20 cellular contexts compared by ENCODE assay signal in genomic region chr13:35891973-35892441, GRCh38.
DNase-seq lines count a peak whose midpoint lies in the region; ATAC-seq and TF ChIP-seq lines count a peak whose summit lies in the region.
"Had no signal": no experiment of that assay in that cellular context is flagged by ENCODE, and none has a peak within 500 bp of the region (broad histone marks: within the 10 kb centered on the region; RNA-seq: fewer than 3 reads in every experiment).

No MANE protein-coding gene starts in this region.

- H3K27ac ChIP-seq in PC-9 (peak overlapping the region; percentile 56), caudate nucleus (ENCODE audit: low read depth, low read length) (peak overlapping the region; percentile 64)
- H3K27ac ChIP-seq: SJCRH30, skin epidermis had no signal

- H3K4me1 ChIP-seq in PC-9 (replicated peaks; ENCODE audit: insufficient read depth), result peaks cover 28% of the 10 kb centered on the region
- H3K4me1 ChIP-seq: SJCRH30 had no signal

- no peaks in the 10 kb centered on the region for H3K27me3 Mint-ChIP-seq in T-helper 2 cell treated with Interferon-gamma antibody and Interleukin-4, amounts not matched to agents 5 μg/mL and 100 μg/mL, for 36 hours (ENCODE audit: low read depth)
- H3K27me3 Mint-ChIP-seq: activated CD4-positive, alpha-beta T cell treated with anti-CD3 and anti-CD28 coated beads, Interleukin-2, amount 10 ng/mL, durations not matched to agents 24 days and 14 days; activated naive CD8-positive, alpha-beta T cell had no signal

- H3K27ac Mint-ChIP-seq in T-helper 2 cell treated with Interferon-gamma antibody and Interleukin-4, amounts not matched to agents 5 μg/mL and 100 μg/mL, for 36 hours, result no peak overlapping the region
- H3K27ac Mint-ChIP-seq: activated CD4-positive, alpha-beta T cell treated with anti-CD3 and anti-CD28 coated beads, Interleukin-2, amount 10 ng/mL, durations not matched to agents 24 days and 14 days; activated naive CD8-positive, alpha-beta T cell; stimulated activated effector memory CD8-positive, alpha-beta T cell treated with anti-CD3 and anti-CD28 coated beads, Interleukin-12 subunit alpha, Interleukin-12 subunit beta, amount 100 ng/mL, for 72 hours; type B pancreatic cell had no signal

- H3K27me3 ChIP-seq in PC-9 (ENCODE audit: insufficient read depth, low read depth), result no peaks in the 10 kb centered on the region
- H3K27me3 ChIP-seq: SJCRH30 had no signal

- no peaks in the 10 kb centered on the region for H3K9me2 ChIP-seq in PC-9 (ENCODE audit: insufficient read depth)

- H3K9me3 Mint-ChIP-seq in T-helper 2 cell treated with Interferon-gamma antibody and Interleukin-4, amounts not matched to agents 5 μg/mL and 100 μg/mL, for 36 hours, result peaks cover 3% of the 10 kb centered on the region
- H3K9me3 Mint-ChIP-seq: activated CD4-positive, alpha-beta T cell treated with anti-CD3 and anti-CD28 coated beads, Interleukin-2, amount 10 ng/mL, durations not matched to agents 24 days and 14 days; type B pancreatic cell had no signal

- no peak overlapping the region for H2AFZ ChIP-seq in PC-9

- peak overlapping the region; percentile 56 for H3K4me2 ChIP-seq in PC-9

- DNase-seq in ACHN (peak; percentile 2), PC-9 (peak; percentile 2 to 87), caudate nucleus (lab: John Stamatoyannopoulos, UW) (peak in 3 of 61 donors; percentile 42 to 76 (median 67)), kidney tubule cell (ENCODE audit: low spot score) (peak; percentile 89), NCI-H2227 (lab: John Stamatoyannopoulos, UW; ENCODE audit: unreplicated experiment) (no peak), NCI-H510A (lab: John Stamatoyannopoulos, UW) (no peak)
- DNase-seq in T-helper 2 cell treated with Interferon-gamma antibody and Interleukin-4, amounts not matched to agents 5 μg/mL and 100 μg/mL, for 36 hours (ENCODE audit: low spot score), result no peak
- DNase-seq: activated T-cell treated with anti-CD3 and anti-CD28 coated beads for 4 hours, cerebellar nuclear complex, GDM1, kidney, NCI-H1048, occipital lobe had no signal

- H3K36me3 ChIP-seq in PC-9 (ENCODE audit: low read depth), result no peaks in the 10 kb centered on the region
- H3K36me3 ChIP-seq: SJCRH30 had no signal

- BruUV-seq in PC-9 (replicated peaks; lab: Mats Ljungman, UMichigan), result no TSS peak

- intact Hi-C loops in PC-9 (cut with micrococcal nuclease; ENCODE audit: unreplicated experiment), result no loop called here

- H3K4me1 Mint-ChIP-seq in T-helper 2 cell treated with Interferon-gamma antibody and Interleukin-4, amounts not matched to agents 5 μg/mL and 100 μg/mL, for 36 hours (ENCODE audit: low read depth), result no peaks in the 10 kb centered on the region
- H3K4me1 Mint-ChIP-seq: activated CD4-positive, alpha-beta T cell treated with anti-CD3 and anti-CD28 coated beads, Interleukin-2, amount 10 ng/mL, durations not matched to agents 24 days and 14 days; stimulated activated effector memory CD8-positive, alpha-beta T cell treated with anti-CD3 and anti-CD28 coated beads, Interleukin-12 subunit alpha, Interleukin-12 subunit beta, amount 100 ng/mL, for 72 hours had no signal

- H4K20me1 ChIP-seq in PC-9 (ENCODE audit: insufficient read depth), result no peaks in the 10 kb centered on the region

- in situ Hi-C loops in ACHN (cut with HindIII; ENCODE audit: low pct_ligation_motif_present, low pct_unique_long_range_greater_than_20kb, low sequenced_read_pairs), result no loop called here

- peaks cover 19% of the 10 kb centered on the region for H3F3A ChIP-seq in PC-9 (ENCODE audit: insufficient read depth, low read depth)

- no peak for ATAC-seq in GM19463 (IDR thresholded peaks at IDR 0.05; ENCODE audit: unreplicated experiment)
- ATAC-seq: stimulated activated effector memory CD8-positive, alpha-beta T cell treated with anti-CD3 and anti-CD28 coated beads, Interleukin-12 subunit alpha, Interleukin-12 subunit beta, amount 100 ng/mL, for 72 hours had no signal

- no peak overlapping the region for H3K4me3 Mint-ChIP-seq in T-helper 2 cell treated with Interferon-gamma antibody and Interleukin-4, amounts not matched to agents 5 μg/mL and 100 μg/mL, for 36 hours
- H3K4me3 Mint-ChIP-seq: activated CD4-positive, alpha-beta T cell treated with anti-CD3 and anti-CD28 coated beads, Interleukin-2, amount 10 ng/mL, durations not matched to agents 24 days and 14 days; activated naive CD8-positive, alpha-beta T cell; stimulated activated effector memory CD8-positive, alpha-beta T cell treated with anti-CD3 and anti-CD28 coated beads, Interleukin-12 subunit alpha, Interleukin-12 subunit beta, amount 100 ng/mL, for 72 hours; type B pancreatic cell had no signal

- TF ChIP-seq CTCF in PC-9 (conservative IDR thresholded peaks at IDR 0.05), result no peak

- H3K79me2 ChIP-seq in PC-9 (ENCODE audit: low read depth), result no peaks in the 10 kb centered on the region

- no peaks in the 10 kb centered on the region for H3K9me3 ChIP-seq in PC-9 (ENCODE audit: insufficient read depth, low read depth)
- H3K9me3 ChIP-seq: SJCRH30 had no signal

- POLR2A ChIA-PET in PC-9 (lab: Charles Lee; ENCODE audit: unreplicated experiment), result no interaction called here

- H3K4me3 ChIP-seq in PC-9, result no peak overlapping the region
- H3K4me3 ChIP-seq: SJCRH30, skin epidermis had no signal

- CTCF ChIA-PET in PC-9 (lab: Charles Lee), result no interaction called here

- H3K36me3 Mint-ChIP-seq in T-helper 2 cell treated with Interferon-gamma antibody and Interleukin-4, amounts not matched to agents 5 μg/mL and 100 μg/mL, for 36 hours (ENCODE audit: low read depth), result no peaks in the 10 kb centered on the region
- H3K36me3 Mint-ChIP-seq: activated naive CD8-positive, alpha-beta T cell; stimulated activated effector memory CD8-positive, alpha-beta T cell treated with anti-CD3 and anti-CD28 coated beads, Interleukin-12 subunit alpha, Interleukin-12 subunit beta, amount 100 ng/mL, for 72 hours; type B pancreatic cell had no signal

Comparison
In these comparisons a context has a peak if more than half of its experiments do, and no peak if none do; other contexts are left out.
1. DNase-seq: peak in ACHN (single experiment), PC-9 (2 of 2) and kidney tubule cell (single experiment); none in NCI-H2227 (single experiment), T-helper 2 cell treated with Interferon-gamma antibody and Interleukin-4, amounts not matched to agents 5 μg/mL and 100 μg/mL, for 36 hours (single experiment) and NCI-H510A (single experiment).